Comparison of ENCODE assay signal across 1 cellular context in genomic region chr7:142869434-142869833, GRCh38.
TF ChIP-seq lines count a peak whose summit lies in the region.

No MANE protein-coding gene starts in this region.

TF ChIP-seq in K562, 482 proteins besides CTCF, POLR2A, EP300 and RAD21:
- TF ChIP-seq BCOR (IDR thresholded peaks at IDR 0.05) = peak; percentile 56
- no peak for TF ChIP-seq SNIP1 (IDR thresholded peaks at IDR 0.05; ENCODE audit: low read depth)
